In genomic region chr6:163970846-163971564, GRCh38 we compare ENCODE assay signal across 1 cellular context.
TF ChIP-seq lines count a peak whose summit lies in the region.

No MANE protein-coding gene starts in this region.

TF ChIP-seq in K562, 482 proteins besides CTCF, POLR2A, EP300 and RAD21:
- TF ChIP-seq, protein P1, sequence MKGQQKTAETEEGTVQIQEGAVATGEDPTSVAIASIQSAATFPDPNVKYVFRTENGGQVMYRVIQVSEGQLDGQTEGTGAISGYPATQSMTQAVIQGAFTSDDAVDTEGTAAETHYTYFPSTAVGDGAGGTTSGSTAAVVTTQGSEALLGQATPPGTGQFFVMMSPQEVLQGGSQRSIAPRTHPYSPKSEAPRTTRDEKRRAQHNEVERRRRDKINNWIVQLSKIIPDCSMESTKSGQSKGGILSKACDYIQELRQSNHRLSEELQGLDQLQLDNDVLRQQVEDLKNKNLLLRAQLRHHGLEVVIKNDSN (CRISPR knock-in tag; IDR thresholded peaks at IDR 0.05), result no peak
- TF ChIP-seq DLX4 (CRISPR knock-in tag; IDR thresholded peaks at IDR 0.05) (no peak), ZNF431 (CRISPR knock-in tag; IDR thresholded peaks at IDR 0.05) (no peak), NFYB (IDR thresholded peaks at IDR 0.05; ENCODE audit: extremely low read depth, insufficient read length) (no peak)
